8 cellular contexts compared by ENCODE assay signal in genomic region chr14:19203250-19203972, GRCh38.
DNase-seq lines count a peak whose midpoint lies in the region; ATAC-seq, FAIRE-seq and TF ChIP-seq lines count a peak whose summit lies in the region.
"Not testable (repeated sequence)": the region's sequence is repeated elsewhere in the genome, so short reads cannot be mapped to it uniquely, and the experiment has no call there.

No MANE protein-coding gene starts in this region.

- not testable (repeated sequence) for TF ChIP-seq CTCF in A549 (IDR thresholded peaks at IDR 0.05); DND-41 (IDR thresholded peaks at IDR 0.05; ENCODE audit: borderline replicate concordance, extremely low read depth, low read length, poor library complexity, severe bottlenecking); esophagus muscularis mucosa (IDR thresholded peaks at IDR 0.05); HepG2 (CRISPR knock-in tag; IDR thresholded peaks at IDR 0.05); osteocyte (IDR thresholded peaks at IDR 0.05)

- WGBS in A549 (ENCODE audit: missing lambda C conversion rate): 16% methylated on average over 5 of the region's 5 CpGs
- WGBS in esophagus muscularis mucosa: no CpG with 5 or more reads among the region's 5 CpGs
- 24% methylated on average over 4 of the region's 5 CpGs for WGBS in HepG2 (ENCODE audit: low lambda C conversion rate)

- H3K4me2 ChIP-seq in A549; DND-41 (ENCODE audit: insufficient read depth, low read length); HepG2 (ENCODE audit: low read depth, low read length): not testable (repeated sequence)

- CTCF ChIA-PET in A549 (lab: Yijun Ruan, JAX); HepG2 (lab: Yijun Ruan, JAX; ENCODE audit: low intra/inter-chr PET ratio, low total read pairs): not testable (repeated sequence)

- TF ChIP-seq EP300 in A549 (IDR thresholded peaks at IDR 0.05); esophagus muscularis mucosa (IDR thresholded peaks at IDR 0.05); HepG2 (IDR thresholded peaks at IDR 0.05; ENCODE audit: low read depth in 2 of 2, low read length in 2 of 2); HepG2 (CRISPR knock-in tag; IDR thresholded peaks at IDR 0.05; ENCODE audit: borderline replicate concordance): not testable (repeated sequence)

- in situ Hi-C loops in HepG2 (cut with HindIII; ENCODE audit: extremely low pct_ligation_motif_present, low pct_unique_long_range_greater_than_20kb): not testable (repeated sequence)

- H4K20me1 ChIP-seq in DND-41 (ENCODE audit: insufficient read depth, low read length); HepG2 (ENCODE audit: insufficient read depth, low read length): not testable (repeated sequence)

- FAIRE-seq in A549 (lab: Jason Lieb, UNC): peak; percentile 74
- peak; percentile 37 for FAIRE-seq in HepG2 (lab: Jason Lieb, UNC)
- peak; percentile 37 for FAIRE-seq in urothelium cell line (lab: Jason Lieb, UNC)

- BruUV-seq in HepG2 (replicated peaks; lab: Mats Ljungman, UMichigan): not testable (repeated sequence)

- not testable (repeated sequence) for H3K79me2 ChIP-seq in DND-41 (ENCODE audit: insufficient read depth, low read length); HepG2 (ENCODE audit: insufficient read depth, low read length)

- H3K27me3 ChIP-seq in DND-41 (ENCODE audit: insufficient read depth, low read length, poor library complexity); esophagus muscularis mucosa; HepG2 (ENCODE audit: control insufficient read depth in 1 of 2, insufficient read depth in 2 of 2, low read length in 2 of 2): not testable (repeated sequence)

- H3K4me1 ChIP-seq in A549; DND-41 (ENCODE audit: insufficient read depth, low read length); esophagus muscularis mucosa; HepG2 (ENCODE audit: insufficient read depth, low read length): not testable (repeated sequence)

- not testable (repeated sequence) for H3K27ac ChIP-seq in A549; DND-41 (ENCODE audit: low read length); esophagus muscularis mucosa (replicated peaks in 1 of 4); HepG2 (ENCODE audit: extremely low read length, insufficient read depth, low read length)

- POLR2A ChIA-PET in A549 (lab: Yijun Ruan, JAX); HepG2 (lab: Yijun Ruan, JAX): not testable (repeated sequence)

- not testable (repeated sequence) for H3K27me3 Mint-ChIP-seq in osteocyte (ENCODE audit: unreplicated experiment); stimulated activated naive CD8-positive, alpha-beta T cell treated with anti-CD3 and anti-CD28 coated beads, Interleukin-15, amount 100 ng/mL, for 72 hours

- H3K4me3 ChIP-seq in A549; DND-41 (ENCODE audit: low read depth in 1 of 2, low read length in 2 of 2); esophagus muscularis mucosa; HepG2 (replicated peaks in 1 of 3; ENCODE audit: insufficient read depth in 1 of 3, low read depth in 2 of 3, low read length in 3 of 3): not testable (repeated sequence)

- not testable (repeated sequence) for TF ChIP-seq RAD21 in A549 (conservative IDR thresholded peaks at IDR 0.05 in 1 of 2, IDR thresholded peaks at IDR 0.05 in 1 of 2); HepG2 (CRISPR knock-in tag; IDR thresholded peaks at IDR 0.05)

- DNase-seq in A549 (ENCODE audit: low read depth in 1 of 2, low spot score in 1 of 2); DND-41; HepG2 (ENCODE audit: low spot score); stimulated activated naive CD8-positive, alpha-beta T cell treated with anti-CD3 and anti-CD28 coated beads, Interleukin-15, amount 100 ng/mL, for 72 hours; urothelium cell line (ENCODE audit: low spot score): not testable (repeated sequence)
- DNase-seq in esophagus muscularis mucosa (ENCODE audit: extremely low spot score) (peak; percentile 89), islet precursor cell (peak; percentile 6), osteocyte (ENCODE audit: extremely low spot score, unreplicated experiment) (peak; percentile 77)

- not testable (repeated sequence) for H3K4me1 Mint-ChIP-seq in osteocyte (ENCODE audit: unreplicated experiment); stimulated activated naive CD8-positive, alpha-beta T cell treated with anti-CD3 and anti-CD28 coated beads, Interleukin-15, amount 100 ng/mL, for 72 hours

- H2AFZ ChIP-seq in DND-41 (ENCODE audit: low read depth, low read length); HepG2 (ENCODE audit: low read length): not testable (repeated sequence)

- not testable (repeated sequence) for TF ChIP-seq POLR2A in A549 (IDR thresholded peaks at IDR 0.05; ENCODE audit: low read length); esophagus muscularis mucosa (IDR thresholded peaks at IDR 0.05; ENCODE audit: low read depth); HepG2 (IDR thresholded peaks at IDR 0.05; ENCODE audit: insufficient read depth in 1 of 2, low read depth in 2 of 2, low read length in 2 of 2)

- not testable (repeated sequence) for H3K27ac Mint-ChIP-seq in osteocyte (ENCODE audit: unreplicated experiment); stimulated activated naive CD8-positive, alpha-beta T cell treated with anti-CD3 and anti-CD28 coated beads, Interleukin-15, amount 100 ng/mL, for 72 hours

- H3K4me3 Mint-ChIP-seq in osteocyte (ENCODE audit: unreplicated experiment); stimulated activated naive CD8-positive, alpha-beta T cell treated with anti-CD3 and anti-CD28 coated beads, Interleukin-15, amount 100 ng/mL, for 72 hours: not testable (repeated sequence)

- not testable (repeated sequence) for H3K36me3 Mint-ChIP-seq in osteocyte (ENCODE audit: unreplicated experiment)

- ATAC-seq in A549 (peak in 1 of 2 experiments; percentile 63; a peak in 3 of 6 replicates), DND-41 (ENCODE audit: insufficient read depth, low read depth) (peak; percentile 29; the same call in 2 of the 3 replicates), HepG2 (peak; percentile 32; the same call in 2 of the 3 replicates)
- peak; percentile 8 for ATAC-seq in stimulated activated naive CD8-positive, alpha-beta T cell treated with anti-CD3 and anti-CD28 coated beads, Interleukin-15, amount 100 ng/mL, for 72 hours

- H3K9me3 Mint-ChIP-seq in osteocyte (ENCODE audit: unreplicated experiment); stimulated activated naive CD8-positive, alpha-beta T cell treated with anti-CD3 and anti-CD28 coated beads, Interleukin-15, amount 100 ng/mL, for 72 hours: not testable (repeated sequence)

- not testable (repeated sequence) for H3K36me3 ChIP-seq in DND-41 (ENCODE audit: insufficient read depth, low read length); esophagus muscularis mucosa; HepG2 (replicated peaks in 1 of 2; ENCODE audit: control insufficient read depth in 1 of 2, insufficient read depth in 2 of 2, low read length in 2 of 2)

- H3K9me3 ChIP-seq in A549; DND-41 (ENCODE audit: insufficient read depth, low read length, severe bottlenecking); esophagus muscularis mucosa; HepG2 (ENCODE audit: low read length): not testable (repeated sequence)

- not testable (repeated sequence) for H3K9ac ChIP-seq in DND-41 (ENCODE audit: low read depth, low read length); HepG2 (ENCODE audit: insufficient read depth, low read depth, low read length)

- intact Hi-C loops in esophagus muscularis mucosa (cut with DNase I); HepG2 (cut with micrococcal nuclease; ENCODE audit: unreplicated experiment): not testable (repeated sequence)
